9 cellular contexts compared by ENCODE assay signal in genomic region chr19:17370026-17370587, GRCh38. TPM values are rescaled to one million over a fixed set of nuclear protein-coding genes. Genes with fewer than 3 reads are reported as not detected.
DNase-seq lines count a peak whose midpoint lies in the region; ATAC-seq and TF ChIP-seq lines count a peak whose summit lies in the region.
"Had no signal": no experiment of that assay in that cellular context is flagged by ENCODE, and none has a peak within 500 bp of the region (broad histone marks: within the 10 kb centered on the region; RNA-seq: fewer than 3 reads in every experiment).

No MANE protein-coding gene starts in this region.

- H3K9me3 ChIP-seq in IMR-90 (ENCODE audit: control insufficient read depth, insufficient read depth, low read length) = no peaks in the 10 kb centered on the region

- H4K91ac ChIP-seq in IMR-90 (ENCODE audit: insufficient read depth, low read depth, low read length) = no peak overlapping the region

- no TSS peak for BruUV-seq in IMR-90 (replicated peaks; lab: Mats Ljungman, UMichigan)
- no TSS peak for BruUV-seq in Calu3 (replicated peaks; lab: Mats Ljungman, UMichigan)

- no peak overlapping the region for H3K4me3 ChIP-seq in AG10803 (ENCODE audit: low read length)
- no peak overlapping the region for H3K4me3 ChIP-seq in IMR-90 (ENCODE audit: insufficient read depth, low read depth, low read length)
- no peak overlapping the region for H3K4me3 ChIP-seq in fibroblast of mammary gland (ENCODE audit: control insufficient read depth, low read depth, low read length)

- TF ChIP-seq CTCF in AG10803 (conservative IDR thresholded peaks at IDR 0.05; ENCODE audit: low read length) (no peak), IMR-90 (conservative IDR thresholded peaks at IDR 0.05; ENCODE audit: low read depth, low read length) (no peak), fibroblast of mammary gland (conservative IDR thresholded peaks at IDR 0.05; ENCODE audit: control insufficient read depth, insufficient read depth, low read depth, low read length) (no peak), Calu3 (IDR thresholded peaks at IDR 0.05; ENCODE audit: unreplicated experiment) (no peak)

- no peak for TF ChIP-seq POLR2A in IMR-90 (IDR thresholded peaks at IDR 0.05; ENCODE audit: low read depth, low read length)

- no peaks in the 10 kb centered on the region for H3K36me3 Mint-ChIP-seq in T-helper 2 cell treated with Interferon-gamma antibody and Interleukin-4, amounts not matched to agents 5 μg/mL and 100 μg/mL, for 36 hours (ENCODE audit: low read depth)
- no peaks in the 10 kb centered on the region for H3K36me3 Mint-ChIP-seq in activated T-cell treated with anti-CD3 and anti-CD28 coated beads, Interleukin-2, amount 50 U/mL, for 4 hours (ENCODE audit: insufficient read depth)
- no peaks in the 10 kb centered on the region for H3K36me3 Mint-ChIP-seq in Calu3 (ENCODE audit: insufficient read depth, unreplicated experiment)
- H3K36me3 Mint-ChIP-seq: T-cell had no signal

- no peak overlapping the region for H2BK120ac ChIP-seq in IMR-90 (ENCODE audit: low read depth, low read length)

- peaks cover 4% of the 10 kb centered on the region for H3K27me3 Mint-ChIP-seq in T-helper 2 cell treated with Interferon-gamma antibody and Interleukin-4, amounts not matched to agents 5 μg/mL and 100 μg/mL, for 36 hours (ENCODE audit: low read depth)
- H3K27me3 Mint-ChIP-seq in activated T-cell treated with anti-CD3 and anti-CD28 coated beads, Interleukin-2, amount 50 U/mL, for 4 hours (ENCODE audit: low read depth) = peaks cover 11% of the 10 kb centered on the region
- H3K27me3 Mint-ChIP-seq in Calu3 (ENCODE audit: unreplicated experiment) = peaks cover 9% of the 10 kb centered on the region

- H3K9me1 ChIP-seq in IMR-90 (ENCODE audit: insufficient read depth, low read length) = peaks cover 3% of the 10 kb centered on the region; the same call in 1 of the 2 replicates

- H3K23ac ChIP-seq in IMR-90 (ENCODE audit: low read depth, low read length) = no peak overlapping the region

- H4K5ac ChIP-seq in IMR-90 (ENCODE audit: low read depth, low read length) = no peak overlapping the region

- in situ Hi-C loops in IMR-90 (cut with MboI; ENCODE audit: low sequenced_read_pairs) = no loop called here

- dilution Hi-C loops in IMR-90 (cut with HindIII; ENCODE audit: low sequenced_read_pairs, unreplicated experiment) = no loop called here

- DNase-seq in AG10803 (ENCODE audit: low read depth) (peak; percentile 47), IMR-90 (peak; percentile 58), fibroblast of mammary gland (ENCODE audit: low read depth) (peak; percentile 33), EL (no peak), Calu3 (no peak)
- DNase-seq in T-helper 2 cell treated with Interferon-gamma antibody and Interleukin-4, amounts not matched to agents 5 μg/mL and 100 μg/mL, for 36 hours (ENCODE audit: low spot score) = no peak
- no peak for DNase-seq in activated T-cell treated with anti-CD3 and anti-CD28 coated beads, Interleukin-2, amount 50 U/mL, for 4 hours
- DNase-seq: T-cell had no signal

- H3K27me3 ChIP-seq in IMR-90 (ENCODE audit: control insufficient read depth, insufficient read depth, low read length) = peaks cover 6% of the 10 kb centered on the region; the same call in 1 of the 2 replicates

- H2BK5ac ChIP-seq in IMR-90 (ENCODE audit: low read depth, low read length, poor library complexity, severe bottlenecking) = no peak overlapping the region

- no peak overlapping the region for H3K9ac ChIP-seq in IMR-90 (ENCODE audit: low read depth, low read length)

- H2AFZ ChIP-seq in IMR-90 (replicated peaks; ENCODE audit: low read length, poor library complexity) = no peak overlapping the region

- H2BK15ac ChIP-seq in IMR-90 (ENCODE audit: low read depth, low read length) = no peak overlapping the region

- intact Hi-C loops in IMR-90 (cut with micrococcal nuclease) (no loop called here), Calu3 (cut with micrococcal nuclease; ENCODE audit: unreplicated experiment) (no loop called here)

- H3K27ac ChIP-seq in IMR-90 (ENCODE audit: insufficient read depth, low read length) = no peak overlapping the region

- no peaks in the 10 kb centered on the region for H3K9me3 Mint-ChIP-seq in T-helper 2 cell treated with Interferon-gamma antibody and Interleukin-4, amounts not matched to agents 5 μg/mL and 100 μg/mL, for 36 hours
- no peaks in the 10 kb centered on the region for H3K9me3 Mint-ChIP-seq in activated T-cell treated with anti-CD3 and anti-CD28 coated beads, Interleukin-2, amount 50 U/mL, for 4 hours
- H3K9me3 Mint-ChIP-seq in Calu3 (ENCODE audit: low read depth, unreplicated experiment) = no peaks in the 10 kb centered on the region
- H3K9me3 Mint-ChIP-seq: T-cell had no signal

- H3K4me2 ChIP-seq in IMR-90 (ENCODE audit: low read depth, low read length) = no peak overlapping the region

- H2AK9ac ChIP-seq in IMR-90 (replicated peaks; ENCODE audit: low read depth, low read length, poor library complexity) = no peak overlapping the region

- H3K4me1 ChIP-seq in IMR-90 (ENCODE audit: control insufficient read depth, insufficient read depth, low read length) = peaks cover 3% of the 10 kb centered on the region; the same call in 1 of the 2 replicates

- no peaks in the 10 kb centered on the region for H3K36me3 ChIP-seq in IMR-90 (ENCODE audit: control insufficient read depth, insufficient read depth, low read length)

- no peak for TF ChIP-seq RAD21 in IMR-90 (IDR thresholded peaks at IDR 0.05; ENCODE audit: low read length)

- H3K14ac ChIP-seq in IMR-90 (replicated peaks; ENCODE audit: low read depth, low read length) = no peak overlapping the region

- 60% methylated on average over 1 of the region's 8 CpGs; no CpG with 5 or more reads in 1 of the 2 experiments for WGBS in IMR-90 (ENCODE audit: extremely low coverage in 2 of 2, insufficient read length in 1 of 2), 2 experiments

- POLR2A ChIA-PET in IMR-90 (lab: Charles Lee; ENCODE audit: unreplicated experiment) = no interaction called here

- H3K79me1 ChIP-seq in IMR-90 (ENCODE audit: low read depth in 1 of 2, low read length in 2 of 2) = no peaks in the 10 kb centered on the region

- ATAC-seq in GM19467 (IDR thresholded peaks at IDR 0.05; ENCODE audit: unreplicated experiment) (peak; percentile 50), IMR-90 (ENCODE audit: low read depth) (peak; percentile 70)
- no peak for ATAC-seq in activated T-cell treated with anti-CD3 and anti-CD28 coated beads, Interleukin-2, amount 50 U/mL, for 4 hours

- H4K20me1 ChIP-seq in IMR-90 (ENCODE audit: insufficient read depth, low read length) = no peaks in the 10 kb centered on the region

- no peak overlapping the region for H4K8ac ChIP-seq in IMR-90 (ENCODE audit: low read depth in 2 of 2, low read length in 2 of 2)

- H3K56ac ChIP-seq in IMR-90 (ENCODE audit: extremely low read depth, insufficient read depth, low read length) = no peak overlapping the region

- H2AK5ac ChIP-seq in IMR-90 (ENCODE audit: low read depth, low read length) = no peak overlapping the region

- no peaks in the 10 kb centered on the region for H3K4me1 Mint-ChIP-seq in T-helper 2 cell treated with Interferon-gamma antibody and Interleukin-4, amounts not matched to agents 5 μg/mL and 100 μg/mL, for 36 hours (ENCODE audit: low read depth)
- H3K4me1 Mint-ChIP-seq in activated T-cell treated with anti-CD3 and anti-CD28 coated beads, Interleukin-2, amount 50 U/mL, for 4 hours (ENCODE audit: low read depth) = peaks cover 3% of the 10 kb centered on the region
- no peaks in the 10 kb centered on the region for H3K4me1 Mint-ChIP-seq in Calu3 (ENCODE audit: low read depth, unreplicated experiment)

- H3K4me3 Mint-ChIP-seq in T-helper 2 cell treated with Interferon-gamma antibody and Interleukin-4, amounts not matched to agents 5 μg/mL and 100 μg/mL, for 36 hours = no peak overlapping the region
- H3K4me3 Mint-ChIP-seq in activated T-cell treated with anti-CD3 and anti-CD28 coated beads, Interleukin-2, amount 50 U/mL, for 4 hours = no peak overlapping the region
- no peak overlapping the region for H3K4me3 Mint-ChIP-seq in Calu3 (ENCODE audit: low read depth, unreplicated experiment)
- H3K4me3 Mint-ChIP-seq: T-cell had no signal

- no peak overlapping the region for H3K4ac ChIP-seq in IMR-90 (ENCODE audit: low read depth, low read length)

- no peak overlapping the region for H2BK20ac ChIP-seq in IMR-90 (ENCODE audit: low read depth, low read length)

- CTCF ChIA-PET in IMR-90 (lab: Yijun Ruan, JAX) (no interaction called here), Calu3 (lab: Charles Lee) (no interaction called here)

- H3K18ac ChIP-seq in IMR-90 (ENCODE audit: low read depth, low read length) = no peak overlapping the region

- H3K27ac Mint-ChIP-seq in T-helper 2 cell treated with Interferon-gamma antibody and Interleukin-4, amounts not matched to agents 5 μg/mL and 100 μg/mL, for 36 hours = no peak overlapping the region
- no peak overlapping the region for H3K27ac Mint-ChIP-seq in Calu3 (ENCODE audit: unreplicated experiment)

RNA-seq across cellular contexts. Expression of gene PLVAP, which starts 7.0 kb away (rescaled TPM):
- not detected in 2 replicates for total RNA-seq in IMR-90 (2012; rRNA removed)
- polyA plus RNA-seq in IMR-90 (2012; rRNA removed) = not detected in 2 replicates
- 0.02 TPM in 1 of 2 replicates, not detected in the other for polyA plus RNA-seq in IMR-90 (2012; cell fraction: cytosol; rRNA removed)
- 0.10 TPM in 1 of 2 replicates, not detected in the other for polyA plus RNA-seq in IMR-90 (2012; cell fraction: nucleus; rRNA removed; ENCODE audit: low replicate concordance)
- under 1 TPM in 1 of 3 donors, not detected in 2; 0.18 TPM for total RNA-seq in activated T-cell treated with anti-CD3 and anti-CD28 coated beads, Interleukin-2, amount 50 U/mL, for 4 hours
- not detected in 2 replicates for total RNA-seq in Calu3 (2022)

RNA-seq across cellular contexts. Expression of gene CCDC194, which starts 23.9 kb away (rescaled TPM):
- not detected in 2 replicates for total RNA-seq in IMR-90 (2012; rRNA removed)
- not detected in 2 replicates for polyA plus RNA-seq in IMR-90 (2012; rRNA removed)
- not detected in 2 replicates for polyA plus RNA-seq in IMR-90 (2012; cell fraction: cytosol; rRNA removed)
- not detected in 2 replicates for polyA plus RNA-seq in IMR-90 (2012; cell fraction: nucleus; rRNA removed; ENCODE audit: low replicate concordance)
- under 1 TPM; 0.24 to 0.53 (median 0.46) TPM for total RNA-seq in activated T-cell treated with anti-CD3 and anti-CD28 coated beads, Interleukin-2, amount 50 U/mL, for 4 hours
- not detected in 2 replicates for total RNA-seq in Calu3 (2022)

RNA-seq across cellular contexts. Expression of gene GTPBP3, which starts 32.8 kb away (rescaled TPM):
- 4.3 and 4.7 TPM in 2 replicates for total RNA-seq in IMR-90 (2012; rRNA removed)
- 14.6 and 15.1 TPM in 2 replicates for polyA plus RNA-seq in IMR-90 (2012; rRNA removed)
- polyA plus RNA-seq in IMR-90 (2012; cell fraction: cytosol; rRNA removed) = 9.8 and 11.4 TPM in 2 replicates
- polyA plus RNA-seq in IMR-90 (2012; cell fraction: nucleus; rRNA removed; ENCODE audit: low replicate concordance) = 34.3 and 114 TPM in 2 replicates
- total RNA-seq in activated T-cell treated with anti-CD3 and anti-CD28 coated beads, Interleukin-2, amount 50 U/mL, for 4 hours = 100 to 1,000 TPM in 2 of 3 donors, 10 to 100 TPM in 1; 96.4 to 122 (median 106) TPM
- total RNA-seq in Calu3 (2022) = 30.6 and 40.9 TPM in 2 replicates

RNA-seq across cellular contexts. Expression of gene BST2, which starts 35.3 kb away (rescaled TPM):
- total RNA-seq in IMR-90 (2012; rRNA removed) (0.18 and 0.28 TPM in 2 replicates), Calu3 (2022) (0.94 and 10.4 TPM in 2 replicates)
- polyA plus RNA-seq in IMR-90 (2012; rRNA removed) = 0.67 and 0.92 TPM in 2 replicates
- polyA plus RNA-seq in IMR-90 (2012; cell fraction: cytosol; rRNA removed) = 0.78 and 2.3 TPM in 2 replicates
- polyA plus RNA-seq in IMR-90 (2012; cell fraction: nucleus; rRNA removed; ENCODE audit: low replicate concordance) = 0.34 and 0.96 TPM in 2 replicates
- total RNA-seq in activated T-cell treated with anti-CD3 and anti-CD28 coated beads, Interleukin-2, amount 50 U/mL, for 4 hours = 100 to 1,000 TPM in 2 of 3 donors, 10 to 100 TPM in 1; 85.9 to 120 (median 105) TPM

RNA-seq across cellular contexts. Expression of gene ANO8, which starts 35.5 kb away (rescaled TPM):
- total RNA-seq in IMR-90 (2012; rRNA removed) = 1.6 and 1.7 TPM in 2 replicates
- polyA plus RNA-seq in IMR-90 (2012; rRNA removed) = 5.3 and 5.6 TPM in 2 replicates
- 3.1 and 4.3 TPM in 2 replicates for polyA plus RNA-seq in IMR-90 (2012; cell fraction: cytosol; rRNA removed)
- polyA plus RNA-seq in IMR-90 (2012; cell fraction: nucleus; rRNA removed; ENCODE audit: low replicate concordance) = 20.5 and 33.6 TPM in 2 replicates
- total RNA-seq in activated T-cell treated with anti-CD3 and anti-CD28 coated beads, Interleukin-2, amount 50 U/mL, for 4 hours = 1 to 10 TPM; 2.8 to 3.0 (median 2.9) TPM
- 9.6 and 10.5 TPM in 2 replicates for total RNA-seq in Calu3 (2022)

Comparison
In these comparisons a context has a peak if more than half of its experiments do, and no peak if none do; other contexts are left out.
1. DNase-seq: peak in AG10803 (single experiment), IMR-90 (single experiment) and fibroblast of mammary gland (single experiment); none in EL (single experiment), T-helper 2 cell treated with Interferon-gamma antibody and Interleukin-4, amounts not matched to agents 5 μg/mL and 100 μg/mL, for 36 hours (single experiment), activated T-cell treated with anti-CD3 and anti-CD28 coated beads, Interleukin-2, amount 50 U/mL, for 4 hours (single experiment) and Calu3 (single experiment).
2. ATAC-seq: peak in GM19467 (single experiment) and IMR-90 (single experiment); none in activated T-cell treated with anti-CD3 and anti-CD28 coated beads, Interleukin-2, amount 50 U/mL, for 4 hours (0 of 2).